In the genomic region with DNA sequence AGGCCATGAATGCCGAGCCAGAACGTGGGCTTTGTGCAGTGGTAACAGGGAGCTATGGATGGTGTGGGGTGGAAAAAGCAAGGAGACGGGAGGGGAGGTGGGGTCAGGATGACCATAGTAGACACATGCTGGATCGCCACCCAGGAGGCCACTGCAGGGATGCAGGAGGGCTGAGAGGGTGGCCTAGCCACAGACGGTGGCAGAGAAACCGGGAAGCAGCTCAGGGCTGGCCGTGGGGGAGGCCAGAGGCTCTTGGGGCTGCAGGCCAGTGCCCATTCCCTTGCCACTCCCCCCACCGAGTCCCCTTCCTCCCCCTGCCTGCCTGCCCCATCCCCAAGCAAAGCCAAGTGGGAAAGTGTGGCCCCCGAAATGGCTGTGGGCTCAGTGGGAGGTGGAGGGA, we compare ENCODE assay signal across 18 cellular contexts.
"Had no signal": no experiment of that assay in that cellular context is flagged by ENCODE, and none has a peak within 500 bp of the region (broad histone marks: within the 10 kb centered on the region; RNA-seq: fewer than 3 reads in every experiment).

No MANE protein-coding gene starts in this region.

- H3K9me3 ChIP-seq: MG63, SJSA1 had no signal

- DNase-seq: KBM-7, MG63, NCI-H1092, NCI-H1105 treated with DMSO at 0.1 percent for 48 hours, NCI-H1417 treated with DMSO at 0.1 percent for 48 hours, NCI-H146, NCI-H1694 treated with DMSO at 0.1 percent for 48 hours, NCI-H1930, NCI-H2081, NCI-H2107, NCI-H2227 treated with DMSO at 0.1 percent for 48 hours, NCI-H524, NCI-H526 treated with DMSO at 0.1 percent for 48 hours, NCI-H748 treated with DMSO at 0.1 percent for 48 hours, Right ventricle myocardium superior, SIG-M5 had no signal

- H3K36me3 ChIP-seq: MG63, SJSA1 had no signal

- H3K4me1 ChIP-seq: SJSA1 had no signal

- H3K4me3 ChIP-seq: MG63, SJSA1, SK-N-MC had no signal

- H3K27ac ChIP-seq: SJSA1, SK-N-MC had no signal

- H3K27me3 ChIP-seq: MG63, SJSA1 had no signal
